8 cellular contexts compared by ENCODE assay signal in genomic region chr17:9575381-9576072, GRCh38. TPM values are rescaled to one million over a fixed set of nuclear protein-coding genes. Genes with fewer than 3 reads are reported as not detected.
A peak's percentile ranks its signal among the peaks of the same experiment; 100 is the strongest.
DNase-seq lines count a peak whose midpoint lies in the region; ATAC-seq lines count a peak whose summit lies in the region.

Gene STX8, minus strand, starts transcription at chr17:9575820. Its CDS starts 12 bp downstream, at chr17:9575808.

- ATAC-seq in GM19467 (IDR thresholded peaks at IDR 0.05; ENCODE audit: unreplicated experiment): peak; percentile 76
- peak; percentile 85 for ATAC-seq in naive thymus-derived CD4-positive, alpha-beta T cell
- ATAC-seq in stimulated activated memory B cell treated with anti-CD40 and anti-IgM and Interleukin-4, amounts not matched to agents 10 μg/mL and 1 μg/mL and 100 μg/mL, for 72 hours: peak; percentile 92

- H3K36me3 ChIP-seq in naive thymus-derived CD4-positive, alpha-beta T cell (ENCODE audit: control insufficient read depth in 2 of 3, insufficient read depth in 3 of 3, low read length in 3 of 3): peaks cover 0 to 6% (median 0%) of the 10 kb centered on the region in 3 experiments

- POLR2A ChIA-PET in naive thymus-derived CD4-positive, alpha-beta T cell (lab: Charles Lee): interaction anchor here (0.5 kb wide), 1 partner anchor 37 kb away, joined by 3 read pairs; no protein-coding TSS in a partner anchor

- H3K4me1 Mint-ChIP-seq in naive thymus-derived CD4-positive, alpha-beta T cell: peaks cover 18 to 36% (median 33%) of the 10 kb centered on the region in 7 donors
- H3K4me1 Mint-ChIP-seq in stimulated activated memory B cell treated with anti-CD40 and anti-IgM and Interleukin-4, amounts not matched to agents 10 μg/mL and 1 μg/mL and 100 μg/mL, for 72 hours: peaks cover 25% of the 10 kb centered on the region

- H3K27me3 ChIP-seq in naive thymus-derived CD4-positive, alpha-beta T cell (ENCODE audit: control insufficient read depth in 2 of 2, insufficient read depth in 2 of 2, low read length in 2 of 2): no peaks in the 10 kb centered on the region

- H3K9me3 ChIP-seq in naive thymus-derived CD4-positive, alpha-beta T cell (ENCODE audit: control insufficient read depth in 2 of 3, low read length in 3 of 3): no peaks in the 10 kb centered on the region

- no peaks in the 10 kb centered on the region for H3K27me3 Mint-ChIP-seq in naive thymus-derived CD4-positive, alpha-beta T cell
- no peaks in the 10 kb centered on the region for H3K27me3 Mint-ChIP-seq in stimulated activated memory B cell treated with anti-CD40 and anti-IgM and Interleukin-4, amounts not matched to agents 10 μg/mL and 1 μg/mL and 100 μg/mL, for 72 hours

- intact Hi-C loops in naive thymus-derived CD4-positive, alpha-beta T cell (cut with micrococcal nuclease): loop anchor here (5.0 to 10.0 kb wide), 2 partner anchors 79 to 1122 kb away; partner anchors contain the start of genes ADPRM (in 1 of the 2) and SCO1 (in 1 of the 2)

- CTCF ChIA-PET in naive thymus-derived CD4-positive, alpha-beta T cell (lab: Charles Lee): interaction anchor here (0.8 kb wide), 1 partner anchor 10 kb away, joined by 3 read pairs; no protein-coding TSS in a partner anchor

- H3K4me3 ChIP-seq in naive thymus-derived CD4-positive, alpha-beta T cell (ENCODE audit: low read length): peak within 1 kb of the TSS; percentile 89

- peak within 1 kb of the TSS; percentile 67 for H3K27ac ChIP-seq in naive thymus-derived CD4-positive, alpha-beta T cell (ENCODE audit: low read depth, low read length)

- H3K27ac Mint-ChIP-seq in naive thymus-derived CD4-positive, alpha-beta T cell: peak within 1 kb of the TSS; percentile 82 to 94 (median 92)
- peak within 1 kb of the TSS; percentile 85 for H3K27ac Mint-ChIP-seq in stimulated activated memory B cell treated with anti-CD40 and anti-IgM and Interleukin-4, amounts not matched to agents 10 μg/mL and 1 μg/mL and 100 μg/mL, for 72 hours

- no peaks in the 10 kb centered on the region for H3K9me3 Mint-ChIP-seq in naive thymus-derived CD4-positive, alpha-beta T cell
- no peaks in the 10 kb centered on the region for H3K9me3 Mint-ChIP-seq in stimulated activated memory B cell treated with anti-CD40 and anti-IgM and Interleukin-4, amounts not matched to agents 10 μg/mL and 1 μg/mL and 100 μg/mL, for 72 hours

- DNase-seq in COLO668 (lab: John Stamatoyannopoulos, UW; ENCODE audit: unreplicated experiment): peak; percentile 85
- peak; percentile 35 to 92 (median 82) for DNase-seq in HUDEP-2 (lab: John Stamatoyannopoulos, UW; ENCODE audit: unreplicated experiment in 76 of 76)
- DNase-seq in RPMI8226: peak; percentile 85
- DNase-seq in activated T-helper 1 cell treated with Interleukin-2 at 50 U/mL for 16 hours (ENCODE audit: low read depth): peak; percentile 62
- DNase-seq in fibroblast of gingiva (ENCODE audit: low read depth): peak; percentile 91
- DNase-seq in naive thymus-derived CD4-positive, alpha-beta T cell: peak; percentile 56 to 84 (median 68)

- peaks cover 0 to 10% of the 10 kb centered on the region in 2 donors for H3K4me1 ChIP-seq in naive thymus-derived CD4-positive, alpha-beta T cell (ENCODE audit: control insufficient read depth in 2 of 2, insufficient read depth in 2 of 2, low read length in 2 of 2)

- peak within 1 kb of the TSS; percentile 97 to 100 (median 99) for H3K4me3 Mint-ChIP-seq in naive thymus-derived CD4-positive, alpha-beta T cell
- H3K4me3 Mint-ChIP-seq in stimulated activated memory B cell treated with anti-CD40 and anti-IgM and Interleukin-4, amounts not matched to agents 10 μg/mL and 1 μg/mL and 100 μg/mL, for 72 hours: peak within 1 kb of the TSS; percentile 89

- H3K36me3 Mint-ChIP-seq in naive thymus-derived CD4-positive, alpha-beta T cell: peaks cover 0 to 4% (median 0%) of the 10 kb centered on the region in 5 donors
- no peaks in the 10 kb centered on the region for H3K36me3 Mint-ChIP-seq in stimulated activated memory B cell treated with anti-CD40 and anti-IgM and Interleukin-4, amounts not matched to agents 10 μg/mL and 1 μg/mL and 100 μg/mL, for 72 hours

RNA-seq across cellular contexts. Expression of gene STX8, which starts in this region (rescaled TPM):
- 10 to 100 TPM; 45.1 to 71.3 (median 48.9) TPM for total RNA-seq in naive thymus-derived CD4-positive, alpha-beta T cell
- polyA plus RNA-seq in naive thymus-derived CD4-positive, alpha-beta T cell: 100 to 1,000 TPM; 105 to 116 TPM

Comparison
In these comparisons a context has a peak if more than half of its experiments do, and no peak if none do; other contexts are left out.
1. Peak in every context shown above with its lines: DNase-seq, ATAC-seq, H3K4me3 ChIP-seq and H3K27ac ChIP-seq.